In genomic region chr19:32971715-32972540, GRCh38 we compare ENCODE assay signal across 8 cellular contexts. TPM values are rescaled to one million over a fixed set of nuclear protein-coding genes. Genes with fewer than 3 reads are reported as not detected.
DNase-seq lines count a peak whose midpoint lies in the region; ATAC-seq, FAIRE-seq and TF ChIP-seq lines count a peak whose summit lies in the region.

CEP89 (minus strand) TSS chr19:32971958; CDS start chr19:32971874, 84 bp downstream.
FAAP24 (plus strand) TSS chr19:32972242; CDS start chr19:32973197, 955 bp downstream.

- H3K4me3 Mint-ChIP-seq in Calu3 (ENCODE audit: low read depth, unreplicated experiment) (peak within 1 kb of the TSS; percentile 91), mesothelial cell of epicardium (peak within 1 kb of the TSS; percentile 100)

- peak; percentile 98 for FAIRE-seq in endothelial cell of umbilical vein (lab: Jason Lieb, UNC)

- H3K27me3 Mint-ChIP-seq in Calu3 (ENCODE audit: unreplicated experiment): no peaks in the 10 kb centered on the region
- H3K27me3 Mint-ChIP-seq in mesothelial cell of epicardium (ENCODE audit: low read depth): no peaks in the 10 kb centered on the region

- DNase-seq in Calu3: peak; percentile 99
- DNase-seq in NT2/D1 (ENCODE audit: low read depth, low spot score): peak; percentile 98
- DNase-seq in activated CD8-positive, alpha-beta memory T cell treated with anti-CD3 and anti-CD28 coated beads, Interleukin-2, amount 50 U/mL, for 24 hours (ENCODE audit: extremely low read depth): peak; percentile 96
- DNase-seq in endothelial cell of umbilical vein (ENCODE audit: low read depth, low spot score): peak; percentile 100
- peak; percentile 93 to 99 for DNase-seq in mesothelial cell of epicardium (ENCODE audit: low spot score in 2 of 2, unreplicated experiment in 2 of 2)
- DNase-seq in stimulated activated CD8-positive, alpha-beta memory T cell treated with anti-CD3 and anti-CD28 coated beads, Interleukin-15, amount 100 ng/mL, for 4 hours (ENCODE audit: low read depth in 2 of 2): peak; percentile 96 to 98

- no peaks in the 10 kb centered on the region for H3K9me3 ChIP-seq in HUES48 (ENCODE audit: control insufficient read depth, insufficient read depth, low read length)
- H3K9me3 ChIP-seq in NT2/D1 (ENCODE audit: insufficient read depth, low read length): no peaks in the 10 kb centered on the region
- no peaks in the 10 kb centered on the region for H3K9me3 ChIP-seq in endothelial cell of umbilical vein (replicated peaks; ENCODE audit: control insufficient read depth, insufficient read depth, low read length)

- H3K4me2 ChIP-seq in endothelial cell of umbilical vein (ENCODE audit: insufficient read depth, low read length): peak within 1 kb of the TSS; percentile 82

- CTCF ChIA-PET in Calu3 (lab: Charles Lee): interaction anchor here (0.7 to 0.9 kb wide), 6 partner anchors 10 to 1430 kb away, joined by 3 to 8 read pairs (median 4); no protein-coding TSS in a partner anchor
- CTCF ChIA-PET in endothelial cell of umbilical vein (lab: Charles Lee): interaction anchor here (0.9 to 1.5 kb wide), 2 partner anchors 147 to 212 kb away, joined by 4 to 7 read pairs; no protein-coding TSS in a partner anchor

- H3K36me3 Mint-ChIP-seq in Calu3 (ENCODE audit: insufficient read depth, unreplicated experiment) (peaks cover 59% of the 10 kb centered on the region), mesothelial cell of epicardium (peaks cover 9% of the 10 kb centered on the region)

- no peaks in the 10 kb centered on the region for H3K27me3 ChIP-seq in HUES48 (ENCODE audit: control insufficient read depth, insufficient read depth, low read length)
- no peaks in the 10 kb centered on the region for H3K27me3 ChIP-seq in NT2/D1 (ENCODE audit: insufficient read depth, insufficient read length)
- H3K27me3 ChIP-seq in endothelial cell of umbilical vein (ENCODE audit: control insufficient read depth in 2 of 2, insufficient read depth in 2 of 2, low read length in 2 of 2): no peaks in the 10 kb centered on the region

- H3K4me1 Mint-ChIP-seq in Calu3 (ENCODE audit: low read depth, unreplicated experiment) (no peaks in the 10 kb centered on the region), mesothelial cell of epicardium (peaks cover 13% of the 10 kb centered on the region)

- no peaks in the 10 kb centered on the region for H4K20me1 ChIP-seq in endothelial cell of umbilical vein (replicated peaks; ENCODE audit: control insufficient read depth, extremely low read depth, insufficient read depth, low read length)

- H3K36me3 ChIP-seq in HUES48 (ENCODE audit: control insufficient read depth, insufficient read depth, low read length) (peaks cover 9% of the 10 kb centered on the region), NT2/D1 (ENCODE audit: insufficient read depth, insufficient read length, low read length) (peaks cover 34% of the 10 kb centered on the region), endothelial cell of umbilical vein (ENCODE audit: control insufficient read depth in 2 of 2, extremely low read depth in 1 of 2, insufficient read depth in 2 of 2, low read length in 2 of 2) (peaks cover 0 to 9% of the 10 kb centered on the region in 2 experiments)

- H3K9me1 ChIP-seq in endothelial cell of umbilical vein (replicated peaks; ENCODE audit: control insufficient read depth, extremely low read depth, insufficient read depth, low read length): no peaks in the 10 kb centered on the region

- H3K4me1 ChIP-seq in HUES48 (ENCODE audit: control insufficient read depth, insufficient read depth, low read length): no peaks in the 10 kb centered on the region
- no peaks in the 10 kb centered on the region for H3K4me1 ChIP-seq in NT2/D1 (ENCODE audit: insufficient read depth, insufficient read length)
- peaks cover 10% of the 10 kb centered on the region for H3K4me1 ChIP-seq in endothelial cell of umbilical vein (ENCODE audit: control insufficient read depth, extremely low read depth, insufficient read depth, low read length)

- intact Hi-C loops in Calu3 (cut with micrococcal nuclease; ENCODE audit: unreplicated experiment) (no loop called here), endothelial cell of umbilical vein (cut with micrococcal nuclease) (loop anchor here (1.0 to 10.0 kb wide), 5 partner anchors 113 to 405 kb away; partner anchors contain the start of genes ANKRD27, GPATCH1 and RGS9BP)

- H3K9me3 Mint-ChIP-seq in Calu3 (ENCODE audit: low read depth, unreplicated experiment): no peaks in the 10 kb centered on the region
- no peaks in the 10 kb centered on the region for H3K9me3 Mint-ChIP-seq in mesothelial cell of epicardium

- POLR2A ChIA-PET in endothelial cell of umbilical vein (lab: Charles Lee): interaction anchor here (1.6 kb wide), 1 partner anchor 109 kb away, joined by 4 read pairs; the partner anchor contains the start of gene GPATCH1

- H3K79me2 ChIP-seq in endothelial cell of umbilical vein (ENCODE audit: control insufficient read depth, insufficient read depth, low read length): peaks cover 33% of the 10 kb centered on the region

- dilution Hi-C loops in endothelial cell of umbilical vein (cut with MboI; ENCODE audit: extremely low pct_ligation_motif_present, low sequenced_read_pairs): no loop called here

- H3K27ac ChIP-seq in HUES48 (ENCODE audit: low read depth, low read length) (peak within 1 kb of the TSS; percentile 50), endothelial cell of umbilical vein (ENCODE audit: insufficient read depth, low read depth, low read length) (peak within 1 kb of the TSS; percentile 77)

- H3K9ac ChIP-seq in HUES48 (ENCODE audit: low read depth, low read length) (peak within 1 kb of the TSS; percentile 55; the same call in 1 of the 2 replicates), NT2/D1 (ENCODE audit: insufficient read length, low read depth) (peak within 1 kb of the TSS; percentile 85), endothelial cell of umbilical vein (replicated peaks; ENCODE audit: extremely low read depth, insufficient read depth, low read length) (peak within 1 kb of the TSS; percentile 81)

- peak; percentile 84 for TF ChIP-seq POLR2A in endothelial cell of umbilical vein (IDR thresholded peaks at IDR 0.05; ENCODE audit: low read depth, low read length)

- H2AFZ ChIP-seq in endothelial cell of umbilical vein (ENCODE audit: low read depth, low read length): peak within 1 kb of the TSS; percentile 98

- H3K27ac Mint-ChIP-seq in Calu3 (ENCODE audit: unreplicated experiment) (peak within 1 kb of the TSS; percentile 98), mesothelial cell of epicardium (peak within 1 kb of the TSS; percentile 96)

- no TSS peak for BruUV-seq in Calu3 (replicated peaks; lab: Mats Ljungman, UMichigan)
- BruUV-seq in endothelial cell of umbilical vein (replicated peaks; lab: Mats Ljungman, UMichigan): no TSS peak

- H3K4me3 ChIP-seq in HUES48 (ENCODE audit: low read depth, low read length) (peak within 1 kb of the TSS; percentile 78), NT2/D1 (ENCODE audit: insufficient read length, low read depth) (peak within 1 kb of the TSS; percentile 70), endothelial cell of umbilical vein (replicated peaks in 1 of 3; ENCODE audit: insufficient read depth in 1 of 3, low read depth in 1 of 3, low read length in 3 of 3) (peak within 1 kb of the TSS; percentile 61 to 97 (median 88))

- no peak for TF ChIP-seq CTCF in Calu3 (IDR thresholded peaks at IDR 0.05; ENCODE audit: unreplicated experiment)
- TF ChIP-seq CTCF in endothelial cell of umbilical vein (IDR thresholded peaks at IDR 0.05; ENCODE audit: extremely low read depth in 1 of 2, insufficient read depth in 1 of 2, low read depth in 1 of 2, low read length in 2 of 2): no peak
- TF ChIP-seq CTCF in mesothelial cell of epicardium (IDR thresholded peaks at IDR 0.05; ENCODE audit: unreplicated experiment): no peak

- ATAC-seq in GM21423 (IDR thresholded peaks at IDR 0.05; ENCODE audit: unreplicated experiment): peak; percentile 98

TF ChIP-seq in endothelial cell of umbilical vein, 7 proteins besides CTCF, POLR2A, EP300 and RAD21:
- TF ChIP-seq POLR2AphosphoS5 (IDR thresholded peaks at IDR 0.05; ENCODE audit: insufficient read depth, low read depth, low read length): peak; percentile 43
- no peak for TF ChIP-seq FOS (IDR thresholded peaks at IDR 0.05; ENCODE audit: borderline replicate concordance, insufficient read depth, low read length)
TF ChIP-seq in endothelial cell of umbilical vein: peak in this region for 1.

RNA-seq across cellular contexts. Expression of gene CEP89, which starts in this region (rescaled TPM):
- total RNA-seq in Calu3 (2022): 31.1 and 33.9 TPM in 2 replicates
- 46.2 and 46.4 TPM in 2 replicates for total RNA-seq in endothelial cell of umbilical vein
- polyA plus RNA-seq in endothelial cell of umbilical vein: 25.1 and 32.9 TPM in 2 replicates
- polyA plus RNA-seq in endothelial cell of umbilical vein (2011; cell fraction: cytosol; rRNA removed): 21.2 and 23.1 TPM in 2 replicates
- 25.6 and 30.2 TPM in 2 replicates for polyA plus RNA-seq in endothelial cell of umbilical vein (2011; cell fraction: nucleus; rRNA removed)
- polyA plus RNA-seq in endothelial cell of umbilical vein (2012): 27.1 and 30.3 TPM in 2 replicates
- 33.1 and 47.8 TPM in 2 replicates for polyA minus RNA-seq in endothelial cell of umbilical vein
- 4.8 TPM for polyA minus RNA-seq in endothelial cell of umbilical vein (2011; cell fraction: cytosol; rRNA and poly(A)+ RNA removed)
- polyA minus RNA-seq in endothelial cell of umbilical vein (2011; cell fraction: nucleus; rRNA and poly(A)+ RNA removed): 19.1 and 21.4 TPM in 2 replicates
- total RNA-seq in mesothelial cell of epicardium: 29.0 to 35.2 TPM (median 30.2 TPM) in 3 replicates

RNA-seq across cellular contexts. Expression of gene FAAP24, which starts in this region (rescaled TPM):
- total RNA-seq in Calu3 (2022) (7.3 and 8.4 TPM in 2 replicates), endothelial cell of umbilical vein (4.4 and 5.5 TPM in 2 replicates), mesothelial cell of epicardium (4.3 to 6.0 TPM (median 5.2 TPM) in 3 replicates)
- polyA plus RNA-seq in endothelial cell of umbilical vein: 2.0 and 2.3 TPM in 2 replicates
- polyA plus RNA-seq in endothelial cell of umbilical vein (2011; cell fraction: cytosol; rRNA removed): 3.9 and 5.1 TPM in 2 replicates
- polyA plus RNA-seq in endothelial cell of umbilical vein (2011; cell fraction: nucleus; rRNA removed): 1.5 and 1.7 TPM in 2 replicates
- polyA plus RNA-seq in endothelial cell of umbilical vein (2012): 3.1 and 3.3 TPM in 2 replicates
- 2.0 and 2.4 TPM in 2 replicates for polyA minus RNA-seq in endothelial cell of umbilical vein
- 9.0 TPM for polyA minus RNA-seq in endothelial cell of umbilical vein (2011; cell fraction: cytosol; rRNA and poly(A)+ RNA removed)
- 0.77 and 1.2 TPM in 2 replicates for polyA minus RNA-seq in endothelial cell of umbilical vein (2011; cell fraction: nucleus; rRNA and poly(A)+ RNA removed)

Comparison
In these comparisons a context has a peak if more than half of its experiments do, and no peak if none do; other contexts are left out.
1. Peak in every context shown above with its lines: DNase-seq, ATAC-seq, H3K4me3 ChIP-seq and H3K27ac ChIP-seq.